In genomic region chr22:29907753-29908515, GRCh38 we compare ENCODE assay signal across 8 cellular contexts. TPM values are rescaled to one million over a fixed set of nuclear protein-coding genes. Genes with fewer than 3 reads are reported as not detected.
DNase-seq lines count a peak whose midpoint lies in the region; ATAC-seq, FAIRE-seq and TF ChIP-seq lines count a peak whose summit lies in the region.

No MANE protein-coding gene starts in this region.

- peak overlapping the region; percentile 59 for H3K27ac ChIP-seq in brain microvascular endothelial cell

- ATAC-seq in HG03196 (IDR thresholded peaks at IDR 0.05; ENCODE audit: unreplicated experiment): no peak
- no peak for ATAC-seq in HG02763 (IDR thresholded peaks at IDR 0.05; ENCODE audit: unreplicated experiment)

- H3K36me3 ChIP-seq in brain microvascular endothelial cell (replicated peaks): no peaks in the 10 kb centered on the region

- no peak for TF ChIP-seq CTCF in brain microvascular endothelial cell (IDR thresholded peaks at IDR 0.05; ENCODE audit: low read depth, low read length, missing control alignments)

- DNase-seq in ACHN (peak; percentile 94), GM12891 (ENCODE audit: insufficient read length, low spot score) (no peak), NCI-H510A treated with DMSO at 0.1 percent for 48 hours (lab: John Stamatoyannopoulos, UW) (peak; percentile 42), brain microvascular endothelial cell (peak; percentile 97), kidney glomerular epithelial cell (lab: John Stamatoyannopoulos, UW) (peak; percentile 92), stromal cell of bone marrow (ENCODE audit: low read depth) (peak; percentile 70)

- in situ Hi-C loops in ACHN (cut with HindIII; ENCODE audit: low pct_ligation_motif_present, low pct_unique_long_range_greater_than_20kb, low sequenced_read_pairs) (no loop called here), brain microvascular endothelial cell (cut with HindIII; ENCODE audit: low pct_ligation_motif_present, low sequenced_read_pairs) (no loop called here)

- peak; percentile 87 for FAIRE-seq in GM12891 (lab: Jason Lieb, UNC)

- H3K4me3 ChIP-seq in brain microvascular endothelial cell (ENCODE audit: low read depth, low read length): no peak overlapping the region

- H3K27me3 ChIP-seq in brain microvascular endothelial cell (replicated peaks): no peaks in the 10 kb centered on the region

- TF ChIP-seq POLR2A in GM12891 (IDR thresholded peaks at IDR 0.05; ENCODE audit: low read depth, low read length): no peak

TF ChIP-seq in GM12891, 5 proteins besides CTCF, POLR2A, EP300 and RAD21:
- TF ChIP-seq SPI1 (IDR thresholded peaks at IDR 0.05; ENCODE audit: low read depth, low read length) (peak; percentile 44), PAX5 (IDR thresholded peaks at IDR 0.05; ENCODE audit: insufficient read depth, low read length, severe bottlenecking) (no peak)

RNA-seq across cellular contexts. Expression of gene MTMR3, which starts 25.0 kb away (rescaled TPM):
- 7.7 TPM for polyA plus RNA-seq in GM12891 (2012; ENCODE audit: low read depth, missing spikeins)
